In genomic region chr3:30659270-30660127, GRCh38 we compare ENCODE assay signal across 8 cellular contexts. TPM values are rescaled to one million over a fixed set of nuclear protein-coding genes. Genes with fewer than 3 reads are reported as not detected.
A peak's percentile ranks its signal among the peaks of the same experiment; 100 is the strongest.
DNase-seq lines count a peak whose midpoint lies in the region; ATAC-seq and TF ChIP-seq lines count a peak whose summit lies in the region.

No MANE protein-coding gene starts in this region.

- H3K36me3 ChIP-seq in GM23248 (ENCODE audit: low read depth) (peaks cover 58% of the 10 kb centered on the region), SU-DHL-6 (ENCODE audit: low read length) (peaks cover 12% of the 10 kb centered on the region; the same call in 1 of the 2 replicates), rectal smooth muscle tissue (ENCODE audit: control insufficient read depth, insufficient read depth, low read length) (peaks cover 17% of the 10 kb centered on the region)

- DNase-seq in GM23248 (peak; percentile 95), fibroblast of mammary gland (ENCODE audit: low read depth) (peak; percentile 97), NCI-H1930 (lab: John Stamatoyannopoulos, UW) (no peak)

- H3K9me3 ChIP-seq in GM23248 (ENCODE audit: low read depth) (no peaks in the 10 kb centered on the region), SU-DHL-6 (ENCODE audit: insufficient read depth, low read length) (no peaks in the 10 kb centered on the region)

- H3K27me3 ChIP-seq in GM23248 (replicated peaks; ENCODE audit: insufficient read depth) (no peaks in the 10 kb centered on the region), SU-DHL-6 (ENCODE audit: low read length) (no peaks in the 10 kb centered on the region), rectal smooth muscle tissue (ENCODE audit: control insufficient read depth, insufficient read depth, low read length) (no peaks in the 10 kb centered on the region)

- 27 to 30% methylated on average over 7 of the region's 7 CpGs for WGBS in GM23248 (ENCODE audit: low coverage in 1 of 2, low lambda C conversion rate in 2 of 2, missing lambda C conversion rate in 2 of 2), 2 experiments

- peak overlapping the region; percentile 58; the same call in 1 of the 2 replicates for H3K9ac ChIP-seq in GM23248
- H3K9ac ChIP-seq in SU-DHL-6 (ENCODE audit: low read length) = peak overlapping the region; percentile 43; the same call in 1 of the 2 replicates
- H3K9ac ChIP-seq in rectal smooth muscle tissue (ENCODE audit: low read length) = no peak overlapping the region

- TF ChIP-seq CTCF in SU-DHL-6 (IDR thresholded peaks at IDR 0.05; ENCODE audit: insufficient read depth, low read length, poor library complexity, severe bottlenecking) (no peak), fibroblast of mammary gland (conservative IDR thresholded peaks at IDR 0.05; ENCODE audit: control insufficient read depth, insufficient read depth, low read depth, low read length) (no peak)

- H3K4me2 ChIP-seq in GM23248 (ENCODE audit: unreplicated experiment) (peak overlapping the region; percentile 78), SU-DHL-6 (ENCODE audit: low read depth, low read length, poor library complexity, severe bottlenecking) (peak overlapping the region; percentile 58)

- peaks cover 75% of the 10 kb centered on the region for H3K79me2 ChIP-seq in GM23248 (ENCODE audit: insufficient read depth)
- peaks cover 10% of the 10 kb centered on the region; the same call in 1 of the 2 replicates for H3K79me2 ChIP-seq in SU-DHL-6 (ENCODE audit: insufficient read depth, low read length)

- ATAC-seq in GM21529 (IDR thresholded peaks at IDR 0.05; ENCODE audit: unreplicated experiment) (no peak), GM18858 (IDR thresholded peaks at IDR 0.05; ENCODE audit: unreplicated experiment) (no peak), HG03432 (IDR thresholded peaks at IDR 0.05; ENCODE audit: unreplicated experiment) (no peak)

- H3K9me2 ChIP-seq in GM23248 (ENCODE audit: insufficient read depth) (no peaks in the 10 kb centered on the region), SU-DHL-6 (replicated peaks; ENCODE audit: insufficient read depth, low read length) (no peaks in the 10 kb centered on the region)

- in situ Hi-C loops in GM23248 (cut with MboI) = no loop called here

- peaks cover 74% of the 10 kb centered on the region for H3F3A ChIP-seq in GM23248 (ENCODE audit: insufficient read depth)
- H3F3A ChIP-seq in SU-DHL-6 (ENCODE audit: insufficient read depth) = peaks cover 16% of the 10 kb centered on the region

- H3K27ac ChIP-seq in GM23248 = peak overlapping the region; percentile 87
- peak overlapping the region; percentile 89 for H3K27ac ChIP-seq in SU-DHL-6 (ENCODE audit: low read depth, low read length)
- peak overlapping the region; percentile 67 for H3K27ac ChIP-seq in rectal smooth muscle tissue (ENCODE audit: low read depth, low read length)

- H2AFZ ChIP-seq in GM23248 (no peak overlapping the region), SU-DHL-6 (ENCODE audit: low read depth, low read length, severe bottlenecking) (no peak overlapping the region)

- peaks cover 56% of the 10 kb centered on the region for H3K4me1 ChIP-seq in GM23248 (ENCODE audit: insufficient read depth)
- peaks cover 31% of the 10 kb centered on the region for H3K4me1 ChIP-seq in rectal smooth muscle tissue (ENCODE audit: control insufficient read depth, insufficient read depth, low read length)

- no peaks in the 10 kb centered on the region for H4K20me1 ChIP-seq in GM23248 (ENCODE audit: insufficient read depth)
- no peaks in the 10 kb centered on the region for H4K20me1 ChIP-seq in SU-DHL-6 (ENCODE audit: low read depth, low read length)

- H3K4me3 ChIP-seq in GM23248 (peak overlapping the region; percentile 53), SU-DHL-6 (ENCODE audit: insufficient read depth, low read length, poor library complexity, severe bottlenecking) (no peak overlapping the region), fibroblast of mammary gland (ENCODE audit: control insufficient read depth, low read depth, low read length) (no peak overlapping the region), rectal smooth muscle tissue (ENCODE audit: low read length) (peak overlapping the region; percentile 35)

RNA-seq across cellular contexts. Expression of gene TGFBR2, which starts 53.1 kb away (rescaled TPM):
- total RNA-seq in GM23248 (2014; rRNA removed; shearing (Covaris generic)) = 179 and 188 TPM in 2 replicates
- 134 and 135 TPM in 2 replicates for polyA plus RNA-seq in GM23248 (2016; fragmentation: Nextera tagmentation; extraction: Ambion mirVana)

Comparison
In these comparisons a context has a peak if more than half of its experiments do, and no peak if none do; other contexts are left out.
1. DNase-seq: peak in GM23248 (single experiment) and fibroblast of mammary gland (single experiment); none in NCI-H1930 (0 of 2).
2. H3K4me3 ChIP-seq: peak in GM23248 (single experiment) and rectal smooth muscle tissue (single experiment); none in SU-DHL-6 (single experiment) and fibroblast of mammary gland (single experiment).
3. Peak in every context shown above with its lines, with median percentiles within 50 percentile points of each other: H3K27ac ChIP-seq.